In genomic region chr11:68211546-68211945, GRCh38 we compare ENCODE assay signal across 8 cellular contexts. TPM values are rescaled to one million over a fixed set of nuclear protein-coding genes. Genes with fewer than 3 reads are reported as not detected.
A peak's percentile ranks its signal among the peaks of the same experiment; 100 is the strongest.
DNase-seq lines count a peak whose midpoint lies in the region; ATAC-seq, FAIRE-seq and TF ChIP-seq lines count a peak whose summit lies in the region.

No MANE protein-coding gene starts in this region.

- no peak overlapping the region for H3K56ac ChIP-seq in H9 (ENCODE audit: insufficient read length, low read depth, low read length)

- no peak overlapping the region for H3K18ac ChIP-seq in H9 (ENCODE audit: insufficient read length, low read depth, low read length)

- peaks cover 2% of the 10 kb centered on the region; the same call in 1 of the 2 replicates for H3K4me1 ChIP-seq in H9 (ENCODE audit: insufficient read depth, low read length)

- peaks cover 9% of the 10 kb centered on the region for H3K27me3 Mint-ChIP-seq in H9 (ENCODE audit: low read depth)
- H3K27me3 Mint-ChIP-seq in T-helper 17 cell, result peaks cover 5% of the 10 kb centered on the region

- H3K9me3 ChIP-seq in H9 (ENCODE audit: control insufficient read depth, low read depth, low read length), result no peaks in the 10 kb centered on the region
- no peaks in the 10 kb centered on the region for H3K9me3 ChIP-seq in T-helper 17 cell (ENCODE audit: control insufficient read depth, low read length, poor library complexity, severe bottlenecking)

- no peak overlapping the region for H4K5ac ChIP-seq in H9 (ENCODE audit: insufficient read length, low read depth, low read length)

- H2BK15ac ChIP-seq in H9 (ENCODE audit: low read depth, low read length), result no peak overlapping the region

- FAIRE-seq in GM12891 (lab: Jason Lieb, UNC), result no peak

- no peak overlapping the region for H3K4ac ChIP-seq in H9 (ENCODE audit: low read depth, low read length)

- H2BK120ac ChIP-seq in H9 (ENCODE audit: low read depth, low read length, poor library complexity, severe bottlenecking), result no peak overlapping the region

- H2AFZ ChIP-seq in H9 (ENCODE audit: low read length), result no peak overlapping the region

- H3K14ac ChIP-seq in H9 (ENCODE audit: insufficient read depth, low read length), result no peak overlapping the region

- no peak overlapping the region for H2BK20ac ChIP-seq in H9 (ENCODE audit: low read depth, low read length, poor library complexity, severe bottlenecking)

- DNase-seq in H9, result no peak
- DNase-seq in T-helper 17 cell, result no peak
- DNase-seq in fibroblast of villous mesenchyme (ENCODE audit: low read depth), result no peak
- DNase-seq in skeletal muscle cell (ENCODE audit: low read depth), result no peak
- DNase-seq in GM12891 (ENCODE audit: insufficient read length, low spot score), result no peak
- no peak for DNase-seq in HUDEP-2 (lab: John Stamatoyannopoulos, UW; ENCODE audit: unreplicated experiment in 76 of 76)

- no peak overlapping the region for H3T11ph ChIP-seq in H9 (ENCODE audit: low read length)

- H3K4me3 Mint-ChIP-seq in H9, result peak overlapping the region; percentile 91 to 95
- H3K4me3 Mint-ChIP-seq in T-helper 17 cell, result peak overlapping the region; percentile 98

- peaks cover 0 to 1% of the 10 kb centered on the region in 2 experiments; a peak in 2 of 5 replicates for H3K9me3 Mint-ChIP-seq in H9

- peaks cover 6% of the 10 kb centered on the region for H3K23me2 ChIP-seq in H9 (ENCODE audit: insufficient read length, low read depth, low read length, poor library complexity, severe bottlenecking)

- peak overlapping the region; percentile 95 for H3K4me3 ChIP-seq in fibroblast of villous mesenchyme (ENCODE audit: low read depth, low read length)
- peak overlapping the region; percentile 94 for H3K4me3 ChIP-seq in skeletal muscle cell (ENCODE audit: low read depth, low read length)

- ATAC-seq in T-helper 17 cell, result no peak
- ATAC-seq in HG03457 (IDR thresholded peaks at IDR 0.05; ENCODE audit: unreplicated experiment), result no peak
- no peak for ATAC-seq in GM19452 (IDR thresholded peaks at IDR 0.05; ENCODE audit: unreplicated experiment)

- no peaks in the 10 kb centered on the region for H4K20me1 ChIP-seq in H9 (ENCODE audit: control insufficient read depth, insufficient read depth, insufficient read length)

- H2BK5ac ChIP-seq in H9 (ENCODE audit: insufficient read length, low read length), result no peak overlapping the region

- H3K79me1 ChIP-seq in H9 (ENCODE audit: insufficient read depth, low read depth, low read length, poor library complexity, severe bottlenecking), result peaks cover 4% of the 10 kb centered on the region

- no CpG with 5 or more reads among the region's 14 CpGs for WGBS in H9 (ENCODE audit: extremely low coverage, insufficient read length, low lambda C conversion rate)

- H2AK5ac ChIP-seq in H9 (ENCODE audit: insufficient read length, low read length), result no peak overlapping the region

- H3K4me1 Mint-ChIP-seq in H9, result peaks cover 43 to 53% of the 10 kb centered on the region in 2 experiments
- H3K4me1 Mint-ChIP-seq in T-helper 17 cell, result peaks cover 47% of the 10 kb centered on the region

- no peaks in the 10 kb centered on the region for H3K27me3 ChIP-seq in H9 (ENCODE audit: insufficient read depth, low read length)

- peaks cover 28% of the 10 kb centered on the region; the same call in 1 of the 2 replicates for H3K79me2 ChIP-seq in H9 (ENCODE audit: insufficient read depth, low read length)

- H3K9ac ChIP-seq in H9 (ENCODE audit: extremely low read depth, insufficient read length, low read length), result no peak overlapping the region

- no peak overlapping the region for H3K23ac ChIP-seq in H9 (ENCODE audit: insufficient read length, low read depth, low read length)

- H3K36me3 Mint-ChIP-seq in H9 (ENCODE audit: insufficient read depth in 1 of 3, low read depth in 3 of 3) (peaks cover 0 to 3% (median 1%) of the 10 kb centered on the region in 3 experiments; a peak in 2 of 7 replicates), T-helper 17 cell (ENCODE audit: low read depth) (no peaks in the 10 kb centered on the region)

- TF ChIP-seq CTCF in H9 (conservative IDR thresholded peaks at IDR 0.05) (no peak), fibroblast of villous mesenchyme (IDR thresholded peaks at IDR 0.05; ENCODE audit: insufficient read depth, low read depth, low read length) (no peak)

- H4K8ac ChIP-seq in H9 (replicated peaks; ENCODE audit: insufficient read length, low read depth, low read length), result no peak overlapping the region

- H3K27ac Mint-ChIP-seq in H9 (peak overlapping the region in 1 of 3 experiments; percentile 12; a peak in 1 of 7 replicates), T-helper 17 cell (peak overlapping the region; percentile 94)

- H3K27ac ChIP-seq in H9 (ENCODE audit: insufficient read length, low read depth, low read length), result no peak overlapping the region

- peak overlapping the region; percentile 57 for H3K4me2 ChIP-seq in H9 (ENCODE audit: insufficient read depth, insufficient read length, low read length)

- no peak overlapping the region for H4K91ac ChIP-seq in H9 (ENCODE audit: insufficient read length, low read depth, low read length)

- no peak for TF ChIP-seq POLR2A in GM12891 (IDR thresholded peaks at IDR 0.05; ENCODE audit: low read depth, low read length)

- no peak overlapping the region for H2BK12ac ChIP-seq in H9 (ENCODE audit: insufficient read length, low read depth, low read length)

TF ChIP-seq in GM12891, 5 proteins besides CTCF, POLR2A, EP300 and RAD21:
- TF ChIP-seq SPI1 (IDR thresholded peaks at IDR 0.05; ENCODE audit: low read depth, low read length), result no peak
- no peak for TF ChIP-seq POLR2AphosphoS5 (IDR thresholded peaks at IDR 0.05; ENCODE audit: low read depth, low read length)
- TF ChIP-seq PAX5 (IDR thresholded peaks at IDR 0.05; ENCODE audit: insufficient read depth, low read length, severe bottlenecking), result no peak
- no peak for TF ChIP-seq POU2F2 (IDR thresholded peaks at IDR 0.05; ENCODE audit: low read depth, low read length)
- TF ChIP-seq TAF1 (IDR thresholded peaks at IDR 0.05; ENCODE audit: low read depth, low read length), result no peak

RNA-seq across cellular contexts. Expression of gene KMT5B, which starts 1.6 kb away (rescaled TPM):
- 61.2 and 61.6 TPM in 2 replicates for total RNA-seq in H9 (2021)
- total RNA-seq in T-helper 17 cell, result 10 to 100 TPM; 30.5 to 33.8 TPM
- total RNA-seq in fibroblast of villous mesenchyme, result 20.0 and 29.4 TPM in 2 replicates
- 14.8 TPM for polyA plus RNA-seq in GM12891 (2012; ENCODE audit: low read depth, missing spikeins)
